1 cellular context compared by ENCODE assay signal in the genomic region with DNA sequence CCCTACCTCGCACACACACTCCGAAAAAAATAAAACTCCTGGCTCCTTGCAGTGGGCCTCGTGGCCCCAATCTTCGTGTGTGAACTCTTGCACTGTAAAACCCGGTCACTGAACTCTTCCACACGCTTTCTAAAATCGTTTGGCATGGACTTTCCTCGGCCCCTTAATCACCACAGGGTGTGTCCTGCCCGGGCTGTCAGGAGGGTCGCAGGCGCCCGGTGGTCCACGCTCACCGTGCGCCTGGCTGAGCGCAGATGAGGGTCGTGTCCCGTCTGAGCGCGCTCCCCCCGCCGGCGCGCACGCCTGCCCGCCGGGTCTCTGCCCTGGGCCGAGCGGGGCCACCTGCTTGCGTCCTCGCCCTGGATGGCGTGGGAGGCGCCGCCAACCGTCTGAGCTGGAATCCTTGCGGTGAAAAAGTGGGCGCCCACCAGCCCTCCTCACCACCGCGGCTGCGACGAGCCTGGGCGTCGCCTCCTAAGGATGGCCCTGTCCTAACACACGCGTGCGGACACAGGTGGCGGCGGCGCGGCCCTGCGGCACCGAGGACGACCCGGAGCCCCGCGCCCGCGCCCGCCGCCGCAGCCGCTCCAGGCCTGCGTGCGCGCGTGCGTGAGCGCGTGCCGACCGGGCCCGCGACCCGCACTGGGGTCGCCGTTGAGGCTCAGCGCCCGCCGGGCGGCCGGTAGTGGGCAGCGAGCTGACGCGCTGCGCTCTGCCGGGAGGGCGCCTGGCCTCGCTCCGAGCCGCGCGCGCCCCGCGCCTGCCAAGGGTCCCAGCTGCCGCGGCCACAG.
A peak's percentile ranks its signal among the peaks of the same experiment; 100 is the strongest.
TF ChIP-seq lines count a peak whose summit lies in the region.

No MANE protein-coding gene starts in this region.

TF ChIP-seq in H1, 55 proteins besides CTCF, POLR2A, EP300 and RAD21 (continued from another document):
- TF ChIP-seq, protein P1, sequence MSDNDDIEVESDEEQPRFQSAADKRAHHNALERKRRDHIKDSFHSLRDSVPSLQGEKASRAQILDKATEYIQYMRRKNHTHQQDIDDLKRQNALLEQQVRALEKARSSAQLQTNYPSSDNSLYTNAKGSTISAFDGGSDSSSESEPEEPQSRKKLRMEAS (IDR thresholded peaks at IDR 0.05): 0 out of 2 replicates have a peak, but pooled peaks have one; percentile 5
- TF ChIP-seq EZH2 (IDR thresholded peaks at IDR 0.05; ENCODE audit: low read depth, low read length, severe bottlenecking) (peak; percentile 75), SUZ12 (IDR thresholded peaks at IDR 0.05; ENCODE audit: low read length) (peak; percentile 78), SIRT6 (IDR thresholded peaks at IDR 0.05; ENCODE audit: low read length) (no peak), SIN3A (conservative IDR thresholded peaks at IDR 0.05 in 1 of 2, IDR thresholded peaks at IDR 0.05 in 1 of 2; ENCODE audit: low read depth in 1 of 2, low read length in 2 of 2) (no peak)
- TF ChIP-seq, protein P2, sequence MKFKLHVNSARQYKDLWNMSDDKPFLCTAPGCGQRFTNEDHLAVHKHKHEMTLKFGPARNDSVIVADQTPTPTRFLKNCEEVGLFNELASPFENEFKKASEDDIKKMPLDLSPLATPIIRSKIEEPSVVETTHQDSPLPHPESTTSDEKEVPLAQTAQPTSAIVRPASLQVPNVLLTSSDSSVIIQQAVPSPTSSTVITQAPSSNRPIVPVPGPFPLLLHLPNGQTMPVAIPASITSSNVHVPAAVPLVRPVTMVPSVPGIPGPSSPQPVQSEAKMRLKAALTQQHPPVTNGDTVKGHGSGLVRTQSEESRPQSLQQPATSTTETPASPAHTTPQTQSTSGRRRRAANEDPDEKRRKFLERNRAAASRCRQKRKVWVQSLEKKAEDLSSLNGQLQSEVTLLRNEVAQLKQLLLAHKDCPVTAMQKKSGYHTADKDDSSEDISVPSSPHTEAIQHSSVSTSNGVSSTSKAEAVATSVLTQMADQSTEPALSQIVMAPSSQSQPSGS (IDR thresholded peaks at IDR 0.05; ENCODE audit: low read length): no peak
- TF ChIP-seq, protein P3, sequence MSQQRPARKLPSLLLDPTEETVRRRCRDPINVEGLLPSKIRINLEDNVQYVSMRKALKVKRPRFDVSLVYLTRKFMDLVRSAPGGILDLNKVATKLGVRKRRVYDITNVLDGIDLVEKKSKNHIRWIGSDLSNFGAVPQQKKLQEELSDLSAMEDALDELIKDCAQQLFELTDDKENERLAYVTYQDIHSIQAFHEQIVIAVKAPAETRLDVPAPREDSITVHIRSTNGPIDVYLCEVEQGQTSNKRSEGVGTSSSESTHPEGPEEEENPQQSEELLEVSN (IDR thresholded peaks at IDR 0.05): 0 out of 2 replicates have a peak, but pooled peaks have one; percentile 32
TF ChIP-seq in H1: peak in this region for 5.
